Comparison of ENCODE assay signal across 21 cellular contexts in the genomic region with DNA sequence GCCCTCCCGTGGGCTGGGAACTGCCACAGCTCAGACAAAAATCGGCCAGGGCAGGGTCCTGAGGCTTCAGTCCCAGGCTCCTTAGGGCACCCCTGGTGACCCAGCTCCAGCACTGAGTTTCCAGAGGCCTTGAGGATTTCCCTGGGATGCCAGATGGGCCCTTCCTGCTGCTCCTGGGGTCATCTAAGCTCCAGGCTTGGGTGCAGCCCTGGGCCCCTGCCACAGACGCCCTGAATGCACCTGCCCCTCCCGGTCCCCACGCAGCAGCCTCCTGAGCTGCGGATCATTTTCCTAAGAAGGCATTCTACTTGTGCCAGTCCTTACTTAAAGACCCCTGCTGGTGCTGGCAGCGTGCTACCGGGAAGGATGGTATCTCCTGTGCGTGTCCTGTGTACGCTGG.
"Had no signal": no experiment of that assay in that cellular context is flagged by ENCODE, and none has a peak within 500 bp of the region (broad histone marks: within the 10 kb centered on the region; RNA-seq: fewer than 3 reads in every experiment).

No MANE protein-coding gene starts in this region.

- H3K27ac Mint-ChIP-seq: endodermal cell; natural killer cell treated with Interleukin-12 subunit alpha and Interleukin-12 subunit beta and Interleukin-15 and Interleukin-18, amount 100 ng/mL, for 72 hours; neural progenitor cell had no signal

- DNase-seq: dermis blood vessel endothelial cell; effector CD4-positive, alpha-beta T cell; foreskin melanocyte; head of caudate nucleus; kidney; left cardiac atrium; left ventricle myocardium superior; mesenchymal stem cell; midbrain; nucleus accumbens; ovary; stimulated activated CD4-positive, alpha-beta T cell treated with anti-CD3 and anti-CD28 coated beads, Interleukin-2, amount 100 ng/mL, for 48 hours; stimulated activated naive CD4-positive, alpha-beta T cell treated with Interleukin-2 at 50 U/mL for 16 hours; trophoblast cell had no signal

- H3K4me3 Mint-ChIP-seq: endodermal cell; natural killer cell treated with Interleukin-12 subunit alpha and Interleukin-12 subunit beta and Interleukin-15 and Interleukin-18, amount 100 ng/mL, for 72 hours; neural progenitor cell had no signal

- H3K27me3 Mint-ChIP-seq: natural killer cell treated with Interleukin-12 subunit alpha and Interleukin-12 subunit beta and Interleukin-15 and Interleukin-18, amount 100 ng/mL, for 72 hours had no signal

- H3K36me3 ChIP-seq: neural progenitor cell, ovary had no signal

- H3K4me3 ChIP-seq: hepatocyte, lung, neural progenitor cell, ovary, right atrium auricular region, smooth muscle cell had no signal

- H3K9me3 Mint-ChIP-seq: endodermal cell; natural killer cell treated with Interleukin-12 subunit alpha and Interleukin-12 subunit beta and Interleukin-15 and Interleukin-18, amount 100 ng/mL, for 72 hours; neural progenitor cell had no signal

- H3K27me3 ChIP-seq: hepatocyte, neural progenitor cell, ovary, right atrium auricular region had no signal

- H3K27ac ChIP-seq: hepatocyte, neural progenitor cell, ovary, right atrium auricular region had no signal

- H3K9me3 ChIP-seq: ovary, right atrium auricular region had no signal

- ATAC-seq: left cardiac atrium; left ventricle myocardium superior; natural killer cell treated with Interleukin-12 subunit alpha and Interleukin-12 subunit beta and Interleukin-15 and Interleukin-18, amount 100 ng/mL, for 72 hours had no signal

- H3K36me3 Mint-ChIP-seq: natural killer cell treated with Interleukin-12 subunit alpha and Interleukin-12 subunit beta and Interleukin-15 and Interleukin-18, amount 100 ng/mL, for 72 hours; neural progenitor cell had no signal
